Comparison of ENCODE assay signal across 1 cellular context in genomic region chr10:103800110-103800509, GRCh38.
A peak's percentile ranks its signal among the peaks of the same experiment; 100 is the strongest.
TF ChIP-seq lines count a peak whose summit lies in the region.

No MANE protein-coding gene starts in this region.

TF ChIP-seq in IMR-90, 13 proteins besides CTCF, POLR2A, EP300 and RAD21:
- TF ChIP-seq NFE2L2 (IDR thresholded peaks at IDR 0.05; ENCODE audit: low read depth, low read length) (no peak), USF2 (IDR thresholded peaks at IDR 0.05; ENCODE audit: low read depth, low read length) (peak; percentile 86)
TF ChIP-seq in IMR-90: peak in this region for 1.
